Comparison of ENCODE assay signal across 8 cellular contexts in the genomic region with DNA sequence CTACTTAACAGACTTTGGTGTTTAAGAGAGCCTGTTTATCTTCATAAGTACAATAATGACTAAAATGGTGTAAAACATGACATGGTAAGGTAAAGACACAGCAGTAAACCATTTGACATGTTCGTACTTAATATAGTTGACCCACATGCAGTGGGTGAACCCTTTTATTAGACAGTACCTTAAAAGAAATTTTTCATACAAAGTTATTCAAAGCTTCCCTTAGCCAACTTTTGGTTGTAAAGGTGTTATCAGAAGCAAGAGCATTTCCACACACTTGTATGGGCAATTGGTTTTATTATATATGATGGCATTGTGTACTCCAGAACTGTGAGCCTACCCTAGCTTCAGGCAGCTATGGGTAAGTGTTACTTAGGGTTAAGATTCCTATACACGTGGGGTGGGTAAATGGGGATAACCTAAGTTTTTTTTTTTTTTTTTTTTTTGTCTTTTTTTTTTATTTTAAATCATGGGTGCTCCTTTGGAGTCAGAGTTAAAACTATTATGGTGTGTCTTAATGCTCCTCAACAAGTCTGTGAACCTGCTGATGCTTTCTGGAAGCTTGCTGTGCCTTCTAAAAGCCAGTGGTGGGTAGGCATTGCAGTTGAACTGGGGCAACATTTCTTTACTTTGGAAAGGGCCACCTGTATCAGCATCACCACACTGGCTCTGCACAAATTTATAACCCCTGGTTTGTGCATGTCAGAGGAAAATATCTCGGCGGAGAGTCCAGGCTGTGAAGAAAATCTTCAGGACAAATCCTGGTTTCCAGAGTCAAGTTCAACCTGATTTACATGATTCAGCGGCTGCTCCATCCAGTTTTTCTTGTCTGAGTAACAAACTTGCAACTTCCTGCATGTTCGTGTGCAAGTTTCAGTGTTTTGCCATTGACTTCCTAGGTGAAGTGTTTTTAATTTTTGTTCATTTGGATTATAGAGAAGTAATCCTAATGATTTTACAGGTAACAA. TPM values are rescaled to one million over a fixed set of nuclear protein-coding genes. Genes with fewer than 3 reads are reported as not detected.
DNase-seq lines count a peak whose midpoint lies in the region; ATAC-seq, FAIRE-seq and TF ChIP-seq lines count a peak whose summit lies in the region.

No MANE protein-coding gene starts in this region.

- H3K27ac ChIP-seq in CD8-positive, alpha-beta memory T cell (ENCODE audit: low read depth, low read length) = peak overlapping the region; percentile 99

- peak overlapping the region; percentile 66 to 100 (median 100) for H3K27ac Mint-ChIP-seq in CD8-positive, alpha-beta memory T cell

- DNase-seq in CD8-positive, alpha-beta memory T cell = peak in 2 of 5 donors; percentile 9 to 39
- DNase-seq in MG63 (no peak), bronchial epithelial cell (ENCODE audit: low read depth) (peak; percentile 90)
- no peak for DNase-seq in activated effector memory CD4-positive, alpha-beta T cell treated with Interleukin-2 at 50 U/mL for 16 hours

- TF ChIP-seq CTCF in bronchial epithelial cell (IDR thresholded peaks at IDR 0.05; ENCODE audit: insufficient read depth, low read length, severe bottlenecking) = no peak

- peaks cover 0 to 6% of the 10 kb centered on the region in 2 donors for H3K27me3 Mint-ChIP-seq in CD8-positive, alpha-beta memory T cell

- H3K36me3 Mint-ChIP-seq in CD8-positive, alpha-beta memory T cell = peaks cover 3 to 68% (median 9%) of the 10 kb centered on the region in 3 donors

- H3K9me3 Mint-ChIP-seq in CD8-positive, alpha-beta memory T cell = peaks cover 0 to 2% (median 0%) of the 10 kb centered on the region in 5 donors

- peaks cover 54 to 67% (median 62%) of the 10 kb centered on the region in 3 donors for H3K4me1 Mint-ChIP-seq in CD8-positive, alpha-beta memory T cell

- H3K4me3 Mint-ChIP-seq in CD8-positive, alpha-beta memory T cell = peak overlapping the region; percentile 98 to 100 (median 100)

- H3K4me3 ChIP-seq in CD8-positive, alpha-beta memory T cell (ENCODE audit: low read length) = peak overlapping the region; percentile 100
- H3K4me3 ChIP-seq in MG63 (peak overlapping the region; percentile 97), bronchial epithelial cell (ENCODE audit: low read depth, low read length) (peak overlapping the region; percentile 98), mononuclear cell (ENCODE audit: low read length) (peak overlapping the region; percentile 97)

- ATAC-seq in HG02852 (IDR thresholded peaks at IDR 0.05; ENCODE audit: unreplicated experiment) (no peak), HG03139 (IDR thresholded peaks at IDR 0.05; ENCODE audit: unreplicated experiment) (no peak), GM18873 (IDR thresholded peaks at IDR 0.05; ENCODE audit: low FRiP score, unreplicated experiment) (no peak)

- H3K36me3 ChIP-seq in CD8-positive, alpha-beta memory T cell (ENCODE audit: insufficient read depth, low read length) = no peaks in the 10 kb centered on the region
- H3K36me3 ChIP-seq in MG63 (peaks cover 69% of the 10 kb centered on the region), bronchial epithelial cell (ENCODE audit: control insufficient read depth, insufficient read depth, low read length) (peaks cover 9% of the 10 kb centered on the region)

- CTCF ChIA-PET in CD8-positive, alpha-beta memory T cell (lab: Charles Lee) = interaction anchor here (0.7 to 2.1 kb wide), 8 partner anchors 8 to 293 kb away, joined by 3 to 6 read pairs (median 3); a partner anchor contains a TSS

- peaks cover 36% of the 10 kb centered on the region for H3K4me1 ChIP-seq in CD8-positive, alpha-beta memory T cell (ENCODE audit: insufficient read depth, low read length)
- H3K4me1 ChIP-seq in mononuclear cell (ENCODE audit: insufficient read depth, low read length) = peaks cover 39% of the 10 kb centered on the region

- POLR2A ChIA-PET in CD8-positive, alpha-beta memory T cell (lab: Charles Lee) = interaction anchor here (0.6 to 4.5 kb wide), 13 partner anchors 8 to 259 kb away, joined by 3 to 56 read pairs (median 4); a partner anchor contains a TSS

- no peaks in the 10 kb centered on the region for H3K9me3 ChIP-seq in CD8-positive, alpha-beta memory T cell (ENCODE audit: low read length)
- no peaks in the 10 kb centered on the region for H3K9me3 ChIP-seq in MG63
- no peaks in the 10 kb centered on the region for H3K9me3 ChIP-seq in mononuclear cell (ENCODE audit: low read depth, low read length)

- H3K27me3 ChIP-seq in CD8-positive, alpha-beta memory T cell (ENCODE audit: insufficient read depth, low read length, poor library complexity, severe bottlenecking) = no peaks in the 10 kb centered on the region
- H3K27me3 ChIP-seq in MG63 = no peaks in the 10 kb centered on the region
- no peaks in the 10 kb centered on the region for H3K27me3 ChIP-seq in bronchial epithelial cell (ENCODE audit: control insufficient read depth, insufficient read depth, low read length)
- H3K27me3 ChIP-seq in mononuclear cell (ENCODE audit: insufficient read depth, low read length) = no peaks in the 10 kb centered on the region

- no peak for FAIRE-seq in bronchial epithelial cell (lab: Jason Lieb, UNC)

RNA-seq across cellular contexts. Expression of a gene that starts 3.3 kb away (rescaled TPM):
- total RNA-seq in CD8-positive, alpha-beta memory T cell = 10 to 100 TPM; 58.8 to 63.7 TPM
- polyA plus RNA-seq in CD8-positive, alpha-beta memory T cell = 34.2 TPM
- 18.0 and 48.3 TPM in 2 replicates for total RNA-seq in MG63 (2014; rRNA removed; shearing (Covaris generic); ENCODE audit: low replicate concordance)
- total RNA-seq in bronchial epithelial cell (26.1 and 41.0 TPM in 2 replicates), mononuclear cell (167 TPM)

RNA-seq across cellular contexts. Expression of a gene that starts 33.3 kb away (rescaled TPM):
- 10 to 100 TPM in 1 of 2 experiments, 1 to 10 TPM in 1; 9.7 to 10.3 TPM for total RNA-seq in CD8-positive, alpha-beta memory T cell
- 6.0 TPM for polyA plus RNA-seq in CD8-positive, alpha-beta memory T cell
- total RNA-seq in MG63 (2014; rRNA removed; shearing (Covaris generic); ENCODE audit: low replicate concordance) = 6.1 and 12.4 TPM in 2 replicates
- total RNA-seq in bronchial epithelial cell = 4.7 and 8.3 TPM in 2 replicates
- 5.8 TPM for total RNA-seq in mononuclear cell
